Comparison of ENCODE assay signal across 22 cellular contexts in genomic region chr5:164000819-164001218, GRCh38.
"Had no signal": no experiment of that assay in that cellular context is flagged by ENCODE, and none has a peak within 500 bp of the region (broad histone marks: within the 10 kb centered on the region; RNA-seq: fewer than 3 reads in every experiment).

No MANE protein-coding gene starts in this region.

- ATAC-seq: activated CD4-positive, alpha-beta T cell treated with anti-CD3 and anti-CD28 coated beads for 36 hours; activated T-cell treated with anti-CD3 and anti-CD28 coated beads, Interleukin-2, amount 50 U/mL, for 4 hours; heart right ventricle; naive thymus-derived CD8-positive, alpha-beta T cell had no signal

- H3K27me3 Mint-ChIP-seq: activated B cell treated with CpG ODN at 0.5 μM for 24 hours; activated CD4-positive, alpha-beta T cell treated with anti-CD3 and anti-CD28 coated beads for 36 hours; activated naive CD8-positive, alpha-beta T cell; stimulated activated naive CD8-positive, alpha-beta T cell treated with anti-CD3 and anti-CD28 coated beads, Interleukin-15, Interleukin-2, amounts not matched to agents 100 ng/mL and 50 ng/mL, for 24 hours had no signal

- H3K4me1 Mint-ChIP-seq: activated CD4-positive, alpha-beta T cell treated with anti-CD3 and anti-CD28 coated beads for 36 hours; endodermal cell; naive thymus-derived CD8-positive, alpha-beta T cell had no signal

- H3K9me3 Mint-ChIP-seq: activated B cell treated with CpG ODN at 0.5 μM for 24 hours; stimulated activated naive CD8-positive, alpha-beta T cell treated with anti-CD3 and anti-CD28 coated beads, Interleukin-15, Interleukin-2, amounts not matched to agents 100 ng/mL and 50 ng/mL, for 24 hours had no signal

- H3K4me3 Mint-ChIP-seq: activated B cell treated with CpG ODN at 0.5 μM for 24 hours; activated CD4-positive, alpha-beta T cell treated with anti-CD3 and anti-CD28 coated beads for 36 hours; activated naive CD8-positive, alpha-beta T cell; activated T-cell treated with anti-CD3 and anti-CD28 coated beads, Interleukin-2, amount 50 U/mL, for 4 hours; endodermal cell; mesothelial cell of epicardium; naive thymus-derived CD8-positive, alpha-beta T cell; stimulated activated naive CD8-positive, alpha-beta T cell treated with anti-CD3 and anti-CD28 coated beads, Interleukin-15, Interleukin-2, amounts not matched to agents 100 ng/mL and 50 ng/mL, for 24 hours had no signal

- DNase-seq: activated B cell treated with CpG ODN at 0.5 μM for 24 hours; activated CD4-positive, alpha-beta T cell treated with anti-CD3 and anti-CD28 coated beads for 36 hours; activated CD4-positive, alpha-beta T cell treated with anti-CD3 and anti-CD28 coated beads, Interleukin-2, amount 50 U/mL, for 48 hours; activated CD8-positive, alpha-beta memory T cell treated with anti-CD3 and anti-CD28 coated beads, Interleukin-2, amount 50 U/mL, for 48 hours; activated naive CD4-positive, alpha-beta T cell; activated T-cell treated with anti-CD3 and anti-CD28 coated beads, Interleukin-2, amount 50 U/mL, for 4 hours; adrenal gland; cortex of kidney; endodermal cell; esophagus squamous epithelium; heart right ventricle; kidney; left ventricle myocardium inferior; naive thymus-derived CD8-positive, alpha-beta T cell; stimulated activated CD4-positive, alpha-beta T cell treated with anti-CD3 and anti-CD28 coated beads, Interleukin-4, amount 100 ng/mL, for 4 hours; T-helper 1 cell had no signal

- H3K27me3 ChIP-seq: adrenal gland, esophagus squamous epithelium, heart right ventricle, suprapubic skin, tibial nerve had no signal

- H3K27ac Mint-ChIP-seq: activated B cell treated with CpG ODN at 0.5 μM for 24 hours; activated CD4-positive, alpha-beta T cell treated with anti-CD3 and anti-CD28 coated beads for 36 hours; activated naive CD8-positive, alpha-beta T cell; activated T-helper 2 cell treated with anti-CD3 and anti-CD28 coated beads, Interferon-gamma antibody, Interleukin-2, Interleukin-4, amounts not matched to agents 10 μg/mL and 5 μg/mL and 100 μg/mL, durations not matched to agents 14 hours and 24 hours and 36 hours; endodermal cell; mesothelial cell of epicardium; naive thymus-derived CD8-positive, alpha-beta T cell; stimulated activated naive CD8-positive, alpha-beta T cell treated with anti-CD3 and anti-CD28 coated beads, Interleukin-15, Interleukin-2, amounts not matched to agents 100 ng/mL and 50 ng/mL, for 24 hours had no signal

- H3K4me1 ChIP-seq: adrenal gland, heart right ventricle, left ventricle myocardium inferior, suprapubic skin, tibial nerve had no signal

- H3K27ac ChIP-seq: adrenal gland, esophagus squamous epithelium, heart right ventricle, left ventricle myocardium inferior, suprapubic skin, tibial nerve had no signal

- H3K36me3 Mint-ChIP-seq: activated naive CD8-positive, alpha-beta T cell; mesothelial cell of epicardium; naive thymus-derived CD8-positive, alpha-beta T cell had no signal
